ENCODE assay signal across 1 cellular context in the genomic region with DNA sequence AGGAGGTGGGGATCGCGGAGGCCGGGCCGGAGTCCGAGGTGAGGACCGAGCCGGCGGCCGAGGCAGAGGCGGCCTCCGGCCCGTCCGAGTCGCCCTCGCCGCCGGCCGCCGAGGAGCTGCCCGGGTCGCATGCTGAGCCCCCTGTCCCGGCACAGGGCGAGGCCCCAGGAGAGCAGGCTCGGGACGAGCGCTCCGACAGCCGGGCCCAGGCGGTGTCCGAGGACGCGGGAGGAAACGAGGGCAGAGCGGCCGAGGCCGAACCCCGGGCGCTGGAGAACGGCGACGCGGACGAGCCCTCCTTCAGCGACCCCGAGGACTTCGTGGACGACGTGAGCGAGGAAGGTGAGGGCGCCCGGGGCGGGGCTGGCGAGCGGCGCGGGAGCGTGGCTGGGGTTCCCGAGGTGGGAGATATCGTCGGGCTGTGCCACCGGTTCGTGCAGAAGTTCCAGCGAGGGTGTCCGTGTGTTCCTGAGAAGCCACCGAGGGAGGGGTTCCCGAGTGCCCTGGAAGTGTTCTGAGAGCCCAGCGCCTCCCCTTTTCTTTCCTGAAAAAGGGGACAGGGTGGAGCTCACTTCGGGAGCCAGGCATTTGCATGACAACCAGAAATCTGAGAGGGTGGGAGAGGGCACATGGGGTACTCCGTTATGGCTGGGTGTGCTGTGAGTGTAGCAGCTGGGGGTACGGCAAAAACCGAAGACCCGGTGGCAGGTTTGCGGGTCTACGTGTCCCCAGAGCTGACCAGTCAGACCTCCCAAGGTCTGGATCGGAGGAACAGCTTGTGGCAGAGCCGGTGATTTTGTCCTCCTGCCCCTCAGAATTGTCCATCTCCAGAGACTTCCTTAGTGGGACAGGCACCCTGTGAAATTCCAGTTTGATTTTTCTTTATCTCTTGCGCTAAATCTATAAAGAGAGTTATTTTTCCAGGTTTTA.
A peak's percentile ranks its signal among the peaks of the same experiment; 100 is the strongest.
TF ChIP-seq lines count a peak whose summit lies in the region.

No MANE protein-coding gene starts in this region.

TF ChIP-seq in HepG2, 621 proteins besides CTCF, POLR2A, EP300 and RAD21 (continued from another document):
- TF ChIP-seq, protein P1, sequence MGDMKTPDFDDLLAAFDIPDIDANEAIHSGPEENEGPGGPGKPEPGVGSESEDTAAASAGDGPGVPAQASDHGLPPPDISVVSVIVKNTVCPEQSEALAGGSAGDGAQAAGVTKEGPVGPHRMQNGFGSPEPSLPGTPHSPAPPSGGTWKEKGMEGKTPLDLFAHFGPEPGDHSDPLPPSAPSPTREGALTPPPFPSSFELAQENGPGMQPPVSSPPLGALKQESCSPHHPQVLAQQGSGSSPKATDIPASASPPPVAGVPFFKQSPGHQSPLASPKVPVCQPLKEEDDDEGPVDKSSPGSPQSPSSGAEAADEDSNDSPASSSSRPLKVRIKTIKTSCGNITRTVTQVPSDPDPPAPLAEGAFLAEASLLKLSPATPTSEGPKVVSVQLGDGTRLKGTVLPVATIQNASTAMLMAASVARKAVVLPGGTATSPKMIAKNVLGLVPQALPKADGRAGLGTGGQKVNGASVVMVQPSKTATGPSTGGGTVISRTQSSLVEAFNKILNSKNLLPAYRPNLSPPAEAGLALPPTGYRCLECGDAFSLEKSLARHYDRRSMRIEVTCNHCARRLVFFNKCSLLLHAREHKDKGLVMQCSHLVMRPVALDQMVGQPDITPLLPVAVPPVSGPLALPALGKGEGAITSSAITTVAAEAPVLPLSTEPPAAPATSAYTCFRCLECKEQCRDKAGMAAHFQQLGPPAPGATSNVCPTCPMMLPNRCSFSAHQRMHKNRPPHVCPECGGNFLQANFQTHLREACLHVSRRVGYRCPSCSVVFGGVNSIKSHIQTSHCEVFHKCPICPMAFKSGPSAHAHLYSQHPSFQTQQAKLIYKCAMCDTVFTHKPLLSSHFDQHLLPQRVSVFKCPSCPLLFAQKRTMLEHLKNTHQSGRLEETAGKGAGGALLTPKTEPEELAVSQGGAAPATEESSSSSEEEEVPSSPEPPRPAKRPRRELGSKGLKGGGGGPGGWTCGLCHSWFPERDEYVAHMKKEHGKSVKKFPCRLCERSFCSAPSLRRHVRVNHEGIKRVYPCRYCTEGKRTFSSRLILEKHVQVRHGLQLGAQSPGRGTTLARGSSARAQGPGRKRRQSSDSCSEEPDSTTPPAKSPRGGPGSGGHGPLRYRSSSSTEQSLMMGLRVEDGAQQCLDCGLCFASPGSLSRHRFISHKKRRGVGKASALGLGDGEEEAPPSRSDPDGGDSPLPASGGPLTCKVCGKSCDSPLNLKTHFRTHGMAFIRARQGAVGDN (CRISPR knock-in tag; IDR thresholded peaks at IDR 0.05), result peak; percentile 57; the same call in 1 of the 2 replicates
- TF ChIP-seq NRL (CRISPR knock-in tag; IDR thresholded peaks at IDR 0.05; ENCODE audit: borderline replicate concordance) (no peak), SCMH1 (CRISPR knock-in tag; IDR thresholded peaks at IDR 0.05; ENCODE audit: borderline replicate concordance) (no peak), RNF219 (CRISPR knock-in tag; IDR thresholded peaks at IDR 0.05) (no peak), AGO2 (optimal IDR thresholded peaks at IDR 0.05; ENCODE audit: low read depth, low read length) (peak; percentile 80)
- TF ChIP-seq, protein P2, sequence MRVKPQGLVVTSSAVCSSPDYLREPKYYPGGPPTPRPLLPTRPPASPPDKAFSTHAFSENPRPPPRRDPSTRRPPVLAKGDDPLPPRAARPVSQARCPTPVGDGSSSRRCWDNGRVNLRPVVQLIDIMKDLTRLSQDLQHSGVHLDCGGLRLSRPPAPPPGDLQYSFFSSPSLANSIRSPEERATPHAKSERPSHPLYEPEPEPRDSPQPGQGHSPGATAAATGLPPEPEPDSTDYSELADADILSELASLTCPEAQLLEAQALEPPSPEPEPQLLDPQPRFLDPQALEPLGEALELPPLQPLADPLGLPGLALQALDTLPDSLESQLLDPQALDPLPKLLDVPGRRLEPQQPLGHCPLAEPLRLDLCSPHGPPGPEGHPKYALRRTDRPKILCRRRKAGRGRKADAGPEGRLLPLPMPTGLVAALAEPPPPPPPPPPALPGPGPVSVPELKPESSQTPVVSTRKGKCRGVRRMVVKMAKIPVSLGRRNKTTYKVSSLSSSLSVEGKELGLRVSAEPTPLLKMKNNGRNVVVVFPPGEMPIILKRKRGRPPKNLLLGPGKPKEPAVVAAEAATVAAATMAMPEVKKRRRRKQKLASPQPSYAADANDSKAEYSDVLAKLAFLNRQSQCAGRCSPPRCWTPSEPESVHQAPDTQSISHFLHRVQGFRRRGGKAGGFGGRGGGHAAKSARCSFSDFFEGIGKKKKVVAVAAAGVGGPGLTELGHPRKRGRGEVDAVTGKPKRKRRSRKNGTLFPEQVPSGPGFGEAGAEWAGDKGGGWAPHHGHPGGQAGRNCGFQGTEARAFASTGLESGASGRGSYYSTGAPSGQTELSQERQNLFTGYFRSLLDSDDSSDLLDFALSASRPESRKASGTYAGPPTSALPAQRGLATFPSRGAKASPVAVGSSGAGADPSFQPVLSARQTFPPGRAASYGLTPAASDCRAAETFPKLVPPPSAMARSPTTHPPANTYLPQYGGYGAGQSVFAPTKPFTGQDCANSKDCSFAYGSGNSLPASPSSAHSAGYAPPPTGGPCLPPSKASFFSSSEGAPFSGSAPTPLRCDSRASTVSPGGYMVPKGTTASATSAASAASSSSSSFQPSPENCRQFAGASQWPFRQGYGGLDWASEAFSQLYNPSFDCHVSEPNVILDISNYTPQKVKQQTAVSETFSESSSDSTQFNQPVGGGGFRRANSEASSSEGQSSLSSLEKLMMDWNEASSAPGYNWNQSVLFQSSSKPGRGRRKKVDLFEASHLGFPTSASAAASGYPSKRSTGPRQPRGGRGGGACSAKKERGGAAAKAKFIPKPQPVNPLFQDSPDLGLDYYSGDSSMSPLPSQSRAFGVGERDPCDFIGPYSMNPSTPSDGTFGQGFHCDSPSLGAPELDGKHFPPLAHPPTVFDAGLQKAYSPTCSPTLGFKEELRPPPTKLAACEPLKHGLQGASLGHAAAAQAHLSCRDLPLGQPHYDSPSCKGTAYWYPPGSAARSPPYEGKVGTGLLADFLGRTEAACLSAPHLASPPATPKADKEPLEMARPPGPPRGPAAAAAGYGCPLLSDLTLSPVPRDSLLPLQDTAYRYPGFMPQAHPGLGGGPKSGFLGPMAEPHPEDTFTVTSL (CRISPR knock-in tag; IDR thresholded peaks at IDR 0.05; ENCODE audit: borderline replicate concordance), result no peak
- TF ChIP-seq, protein P3, sequence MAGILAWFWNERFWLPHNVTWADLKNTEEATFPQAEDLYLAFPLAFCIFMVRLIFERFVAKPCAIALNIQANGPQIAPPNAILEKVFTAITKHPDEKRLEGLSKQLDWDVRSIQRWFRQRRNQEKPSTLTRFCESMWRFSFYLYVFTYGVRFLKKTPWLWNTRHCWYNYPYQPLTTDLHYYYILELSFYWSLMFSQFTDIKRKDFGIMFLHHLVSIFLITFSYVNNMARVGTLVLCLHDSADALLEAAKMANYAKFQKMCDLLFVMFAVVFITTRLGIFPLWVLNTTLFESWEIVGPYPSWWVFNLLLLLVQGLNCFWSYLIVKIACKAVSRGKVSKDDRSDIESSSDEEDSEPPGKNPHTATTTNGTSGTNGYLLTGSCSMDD (CRISPR knock-in tag; IDR thresholded peaks at IDR 0.05), result peak; percentile 53; the same call in 1 of the 2 replicates
- TF ChIP-seq, protein P4, sequence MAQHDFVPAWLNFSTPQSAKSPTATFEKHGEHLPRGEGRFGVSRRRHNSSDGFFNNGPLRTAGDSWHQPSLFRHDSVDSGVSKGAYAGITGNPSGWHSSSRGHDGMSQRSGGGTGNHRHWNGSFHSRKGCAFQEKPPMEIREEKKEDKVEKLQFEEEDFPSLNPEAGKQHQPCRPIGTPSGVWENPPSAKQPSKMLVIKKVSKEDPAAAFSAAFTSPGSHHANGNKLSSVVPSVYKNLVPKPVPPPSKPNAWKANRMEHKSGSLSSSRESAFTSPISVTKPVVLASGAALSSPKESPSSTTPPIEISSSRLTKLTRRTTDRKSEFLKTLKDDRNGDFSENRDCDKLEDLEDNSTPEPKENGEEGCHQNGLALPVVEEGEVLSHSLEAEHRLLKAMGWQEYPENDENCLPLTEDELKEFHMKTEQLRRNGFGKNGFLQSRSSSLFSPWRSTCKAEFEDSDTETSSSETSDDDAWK (CRISPR knock-in tag; IDR thresholded peaks at IDR 0.05), result no peak
- TF ChIP-seq, protein P5, sequence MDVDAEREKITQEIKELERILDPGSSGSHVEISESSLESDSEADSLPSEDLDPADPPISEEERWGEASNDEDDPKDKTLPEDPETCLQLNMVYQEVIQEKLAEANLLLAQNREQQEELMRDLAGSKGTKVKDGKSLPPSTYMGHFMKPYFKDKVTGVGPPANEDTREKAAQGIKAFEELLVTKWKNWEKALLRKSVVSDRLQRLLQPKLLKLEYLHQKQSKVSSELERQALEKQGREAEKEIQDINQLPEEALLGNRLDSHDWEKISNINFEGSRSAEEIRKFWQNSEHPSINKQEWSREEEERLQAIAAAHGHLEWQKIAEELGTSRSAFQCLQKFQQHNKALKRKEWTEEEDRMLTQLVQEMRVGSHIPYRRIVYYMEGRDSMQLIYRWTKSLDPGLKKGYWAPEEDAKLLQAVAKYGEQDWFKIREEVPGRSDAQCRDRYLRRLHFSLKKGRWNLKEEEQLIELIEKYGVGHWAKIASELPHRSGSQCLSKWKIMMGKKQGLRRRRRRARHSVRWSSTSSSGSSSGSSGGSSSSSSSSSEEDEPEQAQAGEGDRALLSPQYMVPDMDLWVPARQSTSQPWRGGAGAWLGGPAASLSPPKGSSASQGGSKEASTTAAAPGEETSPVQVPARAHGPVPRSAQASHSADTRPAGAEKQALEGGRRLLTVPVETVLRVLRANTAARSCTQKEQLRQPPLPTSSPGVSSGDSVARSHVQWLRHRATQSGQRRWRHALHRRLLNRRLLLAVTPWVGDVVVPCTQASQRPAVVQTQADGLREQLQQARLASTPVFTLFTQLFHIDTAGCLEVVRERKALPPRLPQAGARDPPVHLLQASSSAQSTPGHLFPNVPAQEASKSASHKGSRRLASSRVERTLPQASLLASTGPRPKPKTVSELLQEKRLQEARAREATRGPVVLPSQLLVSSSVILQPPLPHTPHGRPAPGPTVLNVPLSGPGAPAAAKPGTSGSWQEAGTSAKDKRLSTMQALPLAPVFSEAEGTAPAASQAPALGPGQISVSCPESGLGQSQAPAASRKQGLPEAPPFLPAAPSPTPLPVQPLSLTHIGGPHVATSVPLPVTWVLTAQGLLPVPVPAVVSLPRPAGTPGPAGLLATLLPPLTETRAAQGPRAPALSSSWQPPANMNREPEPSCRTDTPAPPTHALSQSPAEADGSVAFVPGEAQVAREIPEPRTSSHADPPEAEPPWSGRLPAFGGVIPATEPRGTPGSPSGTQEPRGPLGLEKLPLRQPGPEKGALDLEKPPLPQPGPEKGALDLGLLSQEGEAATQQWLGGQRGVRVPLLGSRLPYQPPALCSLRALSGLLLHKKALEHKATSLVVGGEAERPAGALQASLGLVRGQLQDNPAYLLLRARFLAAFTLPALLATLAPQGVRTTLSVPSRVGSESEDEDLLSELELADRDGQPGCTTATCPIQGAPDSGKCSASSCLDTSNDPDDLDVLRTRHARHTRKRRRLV (CRISPR knock-in tag; IDR thresholded peaks at IDR 0.05), result 0 out of 2 replicates have a peak, but pooled peaks have one; percentile 41
